ENCODE assay signal across 25 cellular contexts in genomic region chr16:74951206-74951605, GRCh38.
"Had no signal": no experiment of that assay in that cellular context is flagged by ENCODE, and none has a peak within 500 bp of the region (broad histone marks: within the 10 kb centered on the region; RNA-seq: fewer than 3 reads in every experiment).

No MANE protein-coding gene starts in this region.

- H3K27ac ChIP-seq: hepatocyte, left ventricle myocardium inferior, pancreas, prostate gland, sigmoid colon, transverse colon, upper lobe of left lung, vagina had no signal

- H3K4me3 ChIP-seq: hepatocyte, left ventricle myocardium inferior, lung, pancreas, prostate gland, sigmoid colon, transverse colon, upper lobe of left lung, vagina had no signal

- DNase-seq: islet precursor cell; left ventricle myocardium inferior; mesendoderm; naive thymus-derived CD8-positive, alpha-beta T cell; nucleus accumbens; pancreas; retina; sigmoid colon; small intestine; stimulated activated CD4-positive, alpha-beta T cell treated with anti-CD3 and anti-CD28 coated beads, Interleukin-1b, Interleukin-23, amount 100 ng/mL, for 48 hours; stimulated activated CD4-positive, alpha-beta T cell treated with anti-CD3 and anti-CD28 coated beads, Interleukin-2, amount 100 ng/mL, for 48 hours; stimulated activated CD4-positive, alpha-beta T cell treated with anti-CD3 and anti-CD28 coated beads, Interleukin-4, amount 100 ng/mL, for 4 hours; stimulated activated CD8-positive, alpha-beta memory T cell treated with anti-CD3 and anti-CD28 coated beads, Interleukin-4, amount 100 ng/mL, for 48 hours; stimulated activated naive CD4-positive, alpha-beta T cell treated with Interleukin-2 at 50 U/mL for 16 hours; stimulated activated naive CD8-positive, alpha-beta T cell treated with anti-CD3 and anti-CD28 coated beads, Interleukin-15, amount 100 ng/mL, for 72 hours; substantia nigra; transverse colon; upper lobe of left lung had no signal

- H3K27me3 ChIP-seq: hepatocyte, pancreas, sigmoid colon, transverse colon, upper lobe of left lung, vagina had no signal

- ATAC-seq: naive thymus-derived CD8-positive, alpha-beta T cell; pancreas; stimulated activated memory B cell treated with anti-CD40 and anti-IgM and Interleukin-4, amounts not matched to agents 10 μg/mL and 1 μg/mL and 100 μg/mL, for 72 hours; stimulated activated naive CD8-positive, alpha-beta T cell treated with anti-CD3 and anti-CD28 coated beads, Interleukin-15, amount 100 ng/mL, for 72 hours had no signal

- H3K9me3 ChIP-seq: left ventricle myocardium inferior, pancreas, prostate gland, sigmoid colon, transverse colon, upper lobe of left lung, vagina had no signal

- H3K27me3 Mint-ChIP-seq: naive thymus-derived CD8-positive, alpha-beta T cell; stimulated activated memory B cell treated with anti-CD40 and anti-IgM and Interleukin-4, amounts not matched to agents 10 μg/mL and 1 μg/mL and 100 μg/mL, for 72 hours; stimulated activated naive CD8-positive, alpha-beta T cell treated with anti-CD3 and anti-CD28 coated beads, Interleukin-15, amount 100 ng/mL, for 72 hours had no signal

- H3K4me1 Mint-ChIP-seq: nephron; stimulated activated memory B cell treated with anti-CD40 and anti-IgM and Interleukin-4, amounts not matched to agents 10 μg/mL and 1 μg/mL and 100 μg/mL, for 72 hours; stimulated activated naive CD8-positive, alpha-beta T cell treated with anti-CD3 and anti-CD28 coated beads, Interleukin-15, amount 100 ng/mL, for 72 hours had no signal

- H3K4me1 ChIP-seq: pancreas, prostate gland, sigmoid colon, transverse colon, upper lobe of left lung, vagina had no signal

- H3K4me3 Mint-ChIP-seq: naive thymus-derived CD8-positive, alpha-beta T cell; nephron; neural crest cell; stimulated activated memory B cell treated with anti-CD40 and anti-IgM and Interleukin-4, amounts not matched to agents 10 μg/mL and 1 μg/mL and 100 μg/mL, for 72 hours; stimulated activated naive CD8-positive, alpha-beta T cell treated with anti-CD3 and anti-CD28 coated beads, Interleukin-15, amount 100 ng/mL, for 72 hours had no signal

- H3K27ac Mint-ChIP-seq: stimulated activated memory B cell treated with anti-CD40 and anti-IgM and Interleukin-4, amounts not matched to agents 10 μg/mL and 1 μg/mL and 100 μg/mL, for 72 hours; stimulated activated naive CD8-positive, alpha-beta T cell treated with anti-CD3 and anti-CD28 coated beads, Interleukin-15, amount 100 ng/mL, for 72 hours had no signal

- H3K9me3 Mint-ChIP-seq: naive thymus-derived CD8-positive, alpha-beta T cell; nephron; neural crest cell; stimulated activated memory B cell treated with anti-CD40 and anti-IgM and Interleukin-4, amounts not matched to agents 10 μg/mL and 1 μg/mL and 100 μg/mL, for 72 hours; stimulated activated naive CD8-positive, alpha-beta T cell treated with anti-CD3 and anti-CD28 coated beads, Interleukin-15, amount 100 ng/mL, for 72 hours had no signal
